Comparison of ENCODE assay signal across 25 cellular contexts in genomic region chrX:19877431-19877830, GRCh38.
"Had no signal": no experiment of that assay in that cellular context is flagged by ENCODE, and none has a peak within 500 bp of the region (broad histone marks: within the 10 kb centered on the region; RNA-seq: fewer than 3 reads in every experiment).

No MANE protein-coding gene starts in this region.

- H3K4me1 ChIP-seq: lower lobe of right lung, neural progenitor cell, transverse colon, vagina had no signal

- H3K4me2 ChIP-seq: neural progenitor cell had no signal

- FAIRE-seq: kidney, small intestine had no signal

- H3K9me3 ChIP-seq: heart right ventricle, lower lobe of right lung, mucosa of descending colon, transverse colon, vagina had no signal

- H3K36me3 ChIP-seq: heart right ventricle, lower lobe of right lung, neural progenitor cell, transverse colon, vagina had no signal

- H3K36me3 Mint-ChIP-seq: neural progenitor cell had no signal

- H3K4me3 Mint-ChIP-seq: activated CD4-positive, alpha-beta memory T cell treated with anti-CD3 and anti-CD28 coated beads, Interleukin-2, amount 10 ng/mL, durations not matched to agents 7 days and 5 days; activated CD4-positive, alpha-beta T cell treated with anti-CD3 and anti-CD28 coated beads, Interleukin-2, amount 10 ng/mL, durations not matched to agents 24 days and 14 days; activated naive CD4-positive, alpha-beta T cell treated with anti-CD3 and anti-CD28 coated beads for 36 hours; activated naive CD8-positive, alpha-beta T cell treated with anti-CD3 and anti-CD28 coated beads, Interleukin-2, amount 10 ng/mL, durations not matched to agents 7 days and 5 days; activated T-cell treated with anti-CD3 and anti-CD28 coated beads, Interleukin-2, amount 50 U/mL, for 72 hours; endodermal cell; neural progenitor cell had no signal

- H3K4me1 Mint-ChIP-seq: neural progenitor cell had no signal

- H3K27me3 ChIP-seq: heart right ventricle, neural progenitor cell, transverse colon, vagina had no signal

- H3K27ac Mint-ChIP-seq: activated CD4-positive, alpha-beta memory T cell treated with anti-CD3 and anti-CD28 coated beads, Interleukin-2, amount 10 ng/mL, durations not matched to agents 7 days and 5 days; activated CD4-positive, alpha-beta T cell treated with anti-CD3 and anti-CD28 coated beads, Interleukin-2, amount 10 ng/mL, durations not matched to agents 24 days and 14 days; activated naive CD4-positive, alpha-beta T cell treated with anti-CD3 and anti-CD28 coated beads for 36 hours; activated naive CD8-positive, alpha-beta T cell treated with anti-CD3 and anti-CD28 coated beads, Interleukin-2, amount 10 ng/mL, durations not matched to agents 7 days and 5 days; activated T-cell treated with anti-CD3 and anti-CD28 coated beads, Interleukin-2, amount 50 U/mL, for 72 hours; endodermal cell; neural progenitor cell had no signal

- ATAC-seq: activated CD4-positive, CD25-positive, alpha-beta regulatory T cell treated with anti-CD3 and anti-CD28 coated beads, Interleukin-2, amount 50 U/mL, for 24 hours; activated T-cell treated with anti-CD3 and anti-CD28 coated beads, Interleukin-2, amount 50 U/mL, for 72 hours; heart right ventricle; lower lobe of right lung; mucosa of descending colon; sciatic nerve; stimulated activated naive B cell treated with anti-CD40 and anti-IgM and Interleukin-4, amounts not matched to agents 10 μg/mL and 1 μg/mL and 100 μg/mL, for 72 hours had no signal

- H3K27ac ChIP-seq: epithelial cell of prostate, heart right ventricle, lower lobe of right lung, neural progenitor cell, transverse colon, vagina had no signal

- H3K27me3 Mint-ChIP-seq: activated CD4-positive, alpha-beta memory T cell treated with anti-CD3 and anti-CD28 coated beads, Interleukin-2, amount 10 ng/mL, durations not matched to agents 7 days and 5 days; activated CD4-positive, alpha-beta T cell treated with anti-CD3 and anti-CD28 coated beads, Interleukin-2, amount 10 ng/mL, durations not matched to agents 24 days and 14 days; activated naive CD8-positive, alpha-beta T cell treated with anti-CD3 and anti-CD28 coated beads, Interleukin-2, amount 10 ng/mL, durations not matched to agents 7 days and 5 days had no signal

- H3K4me3 ChIP-seq: heart right ventricle, lower lobe of right lung, mucosa of descending colon, neural progenitor cell, transverse colon, vagina had no signal

- H3K9ac ChIP-seq: neural progenitor cell had no signal

- DNase-seq: activated CD4-positive, alpha-beta memory T cell treated with anti-CD3 and anti-CD28 coated beads, Interleukin-2, amount 10 ng/mL, durations not matched to agents 7 days and 5 days; activated CD4-positive, alpha-beta T cell treated with anti-CD3 and anti-CD28 coated beads, Interleukin-2, amount 10 ng/mL, durations not matched to agents 24 days and 14 days; activated effector memory CD4-positive, alpha-beta T cell treated with Interleukin-2 at 50 U/mL for 16 hours; activated naive CD4-positive, alpha-beta T cell treated with anti-CD3 and anti-CD28 coated beads for 36 hours; activated naive CD8-positive, alpha-beta T cell treated with anti-CD3 and anti-CD28 coated beads, Interleukin-2, amount 10 ng/mL, durations not matched to agents 7 days and 5 days; activated T-cell treated with anti-CD3 and anti-CD28 coated beads, Interleukin-2, amount 50 U/mL, for 72 hours; amygdala; cerebellar nuclear complex; cortex of kidney; endodermal cell; foreskin fibroblast; heart right ventricle; kidney; lower lobe of right lung; mesendoderm; mucosa of descending colon; small intestine; stimulated activated naive B cell treated with anti-CD40 and anti-IgM and Interleukin-4, amounts not matched to agents 10 μg/mL and 1 μg/mL and 100 μg/mL, for 72 hours; T1000; transverse colon had no signal

- H3K9me3 Mint-ChIP-seq: activated CD4-positive, alpha-beta memory T cell treated with anti-CD3 and anti-CD28 coated beads, Interleukin-2, amount 10 ng/mL, durations not matched to agents 7 days and 5 days; activated CD4-positive, alpha-beta T cell treated with anti-CD3 and anti-CD28 coated beads, Interleukin-2, amount 10 ng/mL, durations not matched to agents 24 days and 14 days; activated naive CD4-positive, alpha-beta T cell treated with anti-CD3 and anti-CD28 coated beads for 36 hours; activated naive CD8-positive, alpha-beta T cell treated with anti-CD3 and anti-CD28 coated beads, Interleukin-2, amount 10 ng/mL, durations not matched to agents 7 days and 5 days; activated T-cell treated with anti-CD3 and anti-CD28 coated beads, Interleukin-2, amount 50 U/mL, for 72 hours had no signal
